Comparison of ENCODE assay signal across 1 cellular context in genomic region chr7:129213828-129214227, GRCh38.
TF ChIP-seq lines count a peak whose summit lies in the region.

No MANE protein-coding gene starts in this region.

TF ChIP-seq in GM12878, 131 proteins besides CTCF, POLR2A, EP300 and RAD21:
- TF ChIP-seq ZBTB33 (IDR thresholded peaks at IDR 0.05): no peak
- TF ChIP-seq JUND (IDR thresholded peaks at IDR 0.05; ENCODE audit: low read depth, low read length): no peak
- TF ChIP-seq CEBPZ (IDR thresholded peaks at IDR 0.05; ENCODE audit: low read depth, low read length): no peak
- 0 out of 2 replicates have a peak, but pooled peaks have one; percentile 20 for TF ChIP-seq HCFC1 (IDR thresholded peaks at IDR 0.05; ENCODE audit: low read length)
- peak; percentile 43; the same call in 1 of the 2 replicates for TF ChIP-seq SMC3 (IDR thresholded peaks at IDR 0.05; ENCODE audit: borderline replicate concordance, low read length)
- TF ChIP-seq, protein P1, sequence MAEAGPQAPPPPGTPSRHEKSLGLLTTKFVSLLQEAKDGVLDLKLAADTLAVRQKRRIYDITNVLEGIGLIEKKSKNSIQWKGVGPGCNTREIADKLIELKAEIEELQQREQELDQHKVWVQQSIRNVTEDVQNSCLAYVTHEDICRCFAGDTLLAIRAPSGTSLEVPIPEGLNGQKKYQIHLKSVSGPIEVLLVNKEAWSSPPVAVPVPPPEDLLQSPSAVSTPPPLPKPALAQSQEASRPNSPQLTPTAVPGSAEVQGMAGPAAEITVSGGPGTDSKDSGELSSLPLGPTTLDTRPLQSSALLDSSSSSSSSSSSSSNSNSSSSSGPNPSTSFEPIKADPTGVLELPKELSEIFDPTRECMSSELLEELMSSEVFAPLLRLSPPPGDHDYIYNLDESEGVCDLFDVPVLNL (IDR thresholded peaks at IDR 0.05; ENCODE audit: low read depth, low read length): no peak
- no peak for TF ChIP-seq CBFB (IDR thresholded peaks at IDR 0.05; ENCODE audit: low read depth)
- no peak for TF ChIP-seq BCLAF1 (IDR thresholded peaks at IDR 0.05)
